Comparison of ENCODE assay signal across 8 cellular contexts in the genomic region with DNA sequence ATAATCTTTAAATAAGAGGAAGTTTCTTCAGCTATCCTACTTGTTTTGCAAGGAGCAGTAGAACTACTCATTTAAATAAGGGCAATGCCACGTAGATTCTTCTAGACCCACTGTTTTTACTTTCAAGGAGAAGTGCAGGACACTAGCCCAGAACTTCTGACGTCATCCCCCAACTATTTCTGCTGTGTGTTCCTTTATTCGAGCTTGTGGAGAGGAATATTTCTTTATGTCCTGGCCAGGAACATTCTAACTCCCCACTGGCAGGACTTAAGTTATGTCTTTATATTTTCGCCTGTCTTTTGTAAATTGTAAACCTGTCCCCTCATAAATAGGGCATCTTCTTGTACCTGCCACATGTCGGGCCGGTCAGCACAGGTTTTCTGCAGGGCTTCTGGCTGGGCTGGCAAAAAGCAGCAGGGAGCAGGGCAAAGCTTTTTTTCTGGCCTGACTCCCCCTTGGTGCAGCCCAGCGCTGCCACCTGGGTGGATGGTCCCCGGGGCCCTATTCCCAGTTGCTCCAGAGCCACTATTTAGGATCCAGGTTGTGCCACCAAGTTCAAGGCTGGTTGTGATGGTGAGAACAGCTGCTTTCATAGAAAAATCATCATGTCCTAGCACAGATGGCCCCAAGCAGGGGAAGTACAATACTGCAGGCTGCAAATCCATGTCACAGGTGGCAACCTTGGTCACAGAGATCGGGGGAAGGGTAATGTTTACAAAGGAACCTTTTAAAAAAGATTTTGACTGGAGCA. TPM values are rescaled to one million over a fixed set of nuclear protein-coding genes. Genes with fewer than 3 reads are reported as not detected.
DNase-seq lines count a peak whose midpoint lies in the region; ATAC-seq and TF ChIP-seq lines count a peak whose summit lies in the region.

No MANE protein-coding gene starts in this region.

- peak overlapping the region; percentile 73 for H3K4me3 ChIP-seq in CD8-positive, alpha-beta memory T cell (ENCODE audit: low read length)
- H3K4me3 ChIP-seq in GM23248: peak overlapping the region; percentile 91
- H3K4me3 ChIP-seq in neutrophil (ENCODE audit: low read depth in 1 of 2, low read length in 1 of 2): no peak overlapping the region

- H3K36me3 ChIP-seq in CD8-positive, alpha-beta memory T cell (ENCODE audit: insufficient read depth, low read length): no peaks in the 10 kb centered on the region
- H3K36me3 ChIP-seq in GM23248 (ENCODE audit: low read depth) (no peaks in the 10 kb centered on the region), neutrophil (no peaks in the 10 kb centered on the region)

- no peak for ATAC-seq in HG03469 (IDR thresholded peaks at IDR 0.05; ENCODE audit: unreplicated experiment)

- H3K9me3 Mint-ChIP-seq in CD8-positive, alpha-beta memory T cell: no peaks in the 10 kb centered on the region
- H3K9me3 Mint-ChIP-seq in activated T-helper 2 cell treated with anti-CD3 and anti-CD28 coated beads, Interferon-gamma antibody, Interleukin-2, Interleukin-4, amounts not matched to agents 10 μg/mL and 5 μg/mL and 100 μg/mL, durations not matched to agents 14 hours and 24 hours and 36 hours: no peaks in the 10 kb centered on the region

- H2AFZ ChIP-seq in GM23248: peak overlapping the region; percentile 64

- no peaks in the 10 kb centered on the region for H3K9me3 ChIP-seq in CD8-positive, alpha-beta memory T cell (ENCODE audit: low read length)
- H3K9me3 ChIP-seq in GM23248 (ENCODE audit: low read depth) (no peaks in the 10 kb centered on the region), neutrophil (no peaks in the 10 kb centered on the region)

- H3K9ac ChIP-seq in GM23248: peak overlapping the region; percentile 97

- in situ Hi-C loops in GM23248 (cut with MboI): no loop called here

- H3K27me3 Mint-ChIP-seq in CD8-positive, alpha-beta memory T cell: no peaks in the 10 kb centered on the region
- H3K27me3 Mint-ChIP-seq in activated T-helper 2 cell treated with anti-CD3 and anti-CD28 coated beads, Interferon-gamma antibody, Interleukin-2, Interleukin-4, amounts not matched to agents 10 μg/mL and 5 μg/mL and 100 μg/mL, durations not matched to agents 14 hours and 24 hours and 36 hours (ENCODE audit: low read depth): no peaks in the 10 kb centered on the region

- peaks cover 64% of the 10 kb centered on the region for H3K79me2 ChIP-seq in GM23248 (ENCODE audit: insufficient read depth)

- peaks cover 0 to 16% (median 2%) of the 10 kb centered on the region in 3 donors for H3K36me3 Mint-ChIP-seq in CD8-positive, alpha-beta memory T cell
- H3K36me3 Mint-ChIP-seq in activated T-helper 2 cell treated with anti-CD3 and anti-CD28 coated beads, Interferon-gamma antibody, Interleukin-2, Interleukin-4, amounts not matched to agents 10 μg/mL and 5 μg/mL and 100 μg/mL, durations not matched to agents 14 hours and 24 hours and 36 hours (ENCODE audit: low read depth): peaks cover 12% of the 10 kb centered on the region

- TF ChIP-seq CTCF in neutrophil (IDR thresholded peaks at IDR 0.05): no peak

- H3K4me3 Mint-ChIP-seq in CD8-positive, alpha-beta memory T cell: peak overlapping the region; percentile 87 to 97 (median 93)
- H3K4me3 Mint-ChIP-seq in activated T-helper 2 cell treated with anti-CD3 and anti-CD28 coated beads, Interferon-gamma antibody, Interleukin-2, Interleukin-4, amounts not matched to agents 10 μg/mL and 5 μg/mL and 100 μg/mL, durations not matched to agents 14 hours and 24 hours and 36 hours (ENCODE audit: low read depth): peak overlapping the region; percentile 91

- H3F3A ChIP-seq in GM23248 (ENCODE audit: insufficient read depth): peaks cover 34% of the 10 kb centered on the region

- no peaks in the 10 kb centered on the region for H3K9me2 ChIP-seq in GM23248 (ENCODE audit: insufficient read depth)

- intact Hi-C loops in activated T-helper 2 cell treated with anti-CD3 and anti-CD28 coated beads, Interferon-gamma antibody, Interleukin-2, Interleukin-4, amounts not matched to agents 10 μg/mL and 5 μg/mL and 100 μg/mL, durations not matched to agents 14 hours and 24 hours and 36 hours (cut with micrococcal nuclease): loop anchor here (1.0 to 10.0 kb wide), 6 partner anchors 18 to 1821 kb away; a partner anchor contains a TSS

- WGBS in GM23248 (ENCODE audit: low coverage in 1 of 2, low lambda C conversion rate in 2 of 2, missing lambda C conversion rate in 2 of 2), 2 experiments: 0 to 3% methylated on average over 9 of the region's 9 CpGs

- DNase-seq in CD8-positive, alpha-beta memory T cell: peak in 1 of 5 donors; percentile 29
- peak; percentile 94 for DNase-seq in GM23248
- DNase-seq in NCI-H510A (lab: John Stamatoyannopoulos, UW): peak; percentile 7
- no peak for DNase-seq in activated T-helper 2 cell treated with anti-CD3 and anti-CD28 coated beads, Interferon-gamma antibody, Interleukin-2, Interleukin-4, amounts not matched to agents 10 μg/mL and 5 μg/mL and 100 μg/mL, durations not matched to agents 14 hours and 24 hours and 36 hours (ENCODE audit: low spot score)
- DNase-seq in germinal center (ENCODE audit: low spot score): peak; percentile 55
- no peak for DNase-seq in T1000 (lab: John Stamatoyannopoulos, UW)

- peaks cover 47% of the 10 kb centered on the region for H3K4me1 ChIP-seq in CD8-positive, alpha-beta memory T cell (ENCODE audit: insufficient read depth, low read length)
- peaks cover 35% of the 10 kb centered on the region for H3K4me1 ChIP-seq in GM23248 (ENCODE audit: insufficient read depth)
- peaks cover 13 to 28% of the 10 kb centered on the region in 2 experiments for H3K4me1 ChIP-seq in neutrophil (ENCODE audit: control insufficient read depth in 1 of 2, insufficient read depth in 1 of 2, low read depth in 1 of 2, low read length in 1 of 2)

- H4K20me1 ChIP-seq in GM23248 (ENCODE audit: insufficient read depth): no peaks in the 10 kb centered on the region

- POLR2A ChIA-PET in CD8-positive, alpha-beta memory T cell (lab: Charles Lee): interaction anchor here (1.0 to 1.9 kb wide), 2 partner anchors 14 to 209 kb away, joined by 3 to 5 read pairs; no protein-coding TSS in a partner anchor

- peaks cover 44 to 58% (median 58%) of the 10 kb centered on the region in 3 donors for H3K4me1 Mint-ChIP-seq in CD8-positive, alpha-beta memory T cell
- H3K4me1 Mint-ChIP-seq in activated T-helper 2 cell treated with anti-CD3 and anti-CD28 coated beads, Interferon-gamma antibody, Interleukin-2, Interleukin-4, amounts not matched to agents 10 μg/mL and 5 μg/mL and 100 μg/mL, durations not matched to agents 14 hours and 24 hours and 36 hours (ENCODE audit: low read depth): peaks cover 59% of the 10 kb centered on the region

- CTCF ChIA-PET in CD8-positive, alpha-beta memory T cell (lab: Charles Lee): interaction anchor here (1.1 to 4.6 kb wide), 6 partner anchors 9 to 136 kb away, joined by 4 to 23 read pairs (median 8); no protein-coding TSS in a partner anchor

- H3K4me2 ChIP-seq in GM23248 (ENCODE audit: unreplicated experiment): peak overlapping the region; percentile 98

- no peaks in the 10 kb centered on the region for H3K27me3 ChIP-seq in CD8-positive, alpha-beta memory T cell (ENCODE audit: insufficient read depth, low read length, poor library complexity, severe bottlenecking)
- H3K27me3 ChIP-seq in GM23248 (replicated peaks; ENCODE audit: insufficient read depth) (no peaks in the 10 kb centered on the region), neutrophil (peaks cover 65% of the 10 kb centered on the region)

- peak overlapping the region; percentile 78 for H3K27ac ChIP-seq in CD8-positive, alpha-beta memory T cell (ENCODE audit: low read depth, low read length)
- H3K27ac ChIP-seq in GM23248 (peak overlapping the region; percentile 97), neutrophil (peak overlapping the region; percentile 24)

- H3K27ac Mint-ChIP-seq in CD8-positive, alpha-beta memory T cell: peak overlapping the region; percentile 94 to 99 (median 98)
- H3K27ac Mint-ChIP-seq in activated T-helper 2 cell treated with anti-CD3 and anti-CD28 coated beads, Interferon-gamma antibody, Interleukin-2, Interleukin-4, amounts not matched to agents 10 μg/mL and 5 μg/mL and 100 μg/mL, durations not matched to agents 14 hours and 24 hours and 36 hours: peak overlapping the region; percentile 84

RNA-seq across cellular contexts. Expression of a gene that starts 1.8 kb away (rescaled TPM):
- 10 to 100 TPM; 17.7 to 17.8 TPM for total RNA-seq in CD8-positive, alpha-beta memory T cell
- 15.9 TPM for polyA plus RNA-seq in CD8-positive, alpha-beta memory T cell
- total RNA-seq in GM23248 (2014; rRNA removed; shearing (Covaris generic)): 59.9 and 79.5 TPM in 2 replicates
- 46.7 and 49.1 TPM in 2 replicates for polyA plus RNA-seq in GM23248 (2016; fragmentation: Nextera tagmentation; extraction: Ambion mirVana)
- total RNA-seq in activated T-helper 2 cell treated with anti-CD3 and anti-CD28 coated beads, Interferon-gamma antibody, Interleukin-2, Interleukin-4, amounts not matched to agents 10 μg/mL and 5 μg/mL and 100 μg/mL, durations not matched to agents 14 hours and 24 hours and 36 hours: 27.2 and 28.4 TPM in 2 replicates

Comparison
In these comparisons a context has a peak if more than half of its experiments do, and no peak if none do; other contexts are left out.
1. DNase-seq: peak in GM23248 (single experiment), NCI-H510A (single experiment) and germinal center (single experiment); none in activated T-helper 2 cell treated with anti-CD3 and anti-CD28 coated beads, Interferon-gamma antibody, Interleukin-2, Interleukin-4, amounts not matched to agents 10 μg/mL and 5 μg/mL and 100 μg/mL, durations not matched to agents 14 hours and 24 hours and 36 hours (single experiment) and T1000 (single experiment).
2. H3K27ac ChIP-seq: peak in every context shown above with its lines; median percentile 97 in GM23248; 78 in CD8-positive, alpha-beta memory T cell; 24 in neutrophil.
3. H3K4me3 ChIP-seq: peak in CD8-positive, alpha-beta memory T cell (single experiment) and GM23248 (single experiment); none in neutrophil (0 of 2).